8 cellular contexts compared by ENCODE assay signal in the genomic region with DNA sequence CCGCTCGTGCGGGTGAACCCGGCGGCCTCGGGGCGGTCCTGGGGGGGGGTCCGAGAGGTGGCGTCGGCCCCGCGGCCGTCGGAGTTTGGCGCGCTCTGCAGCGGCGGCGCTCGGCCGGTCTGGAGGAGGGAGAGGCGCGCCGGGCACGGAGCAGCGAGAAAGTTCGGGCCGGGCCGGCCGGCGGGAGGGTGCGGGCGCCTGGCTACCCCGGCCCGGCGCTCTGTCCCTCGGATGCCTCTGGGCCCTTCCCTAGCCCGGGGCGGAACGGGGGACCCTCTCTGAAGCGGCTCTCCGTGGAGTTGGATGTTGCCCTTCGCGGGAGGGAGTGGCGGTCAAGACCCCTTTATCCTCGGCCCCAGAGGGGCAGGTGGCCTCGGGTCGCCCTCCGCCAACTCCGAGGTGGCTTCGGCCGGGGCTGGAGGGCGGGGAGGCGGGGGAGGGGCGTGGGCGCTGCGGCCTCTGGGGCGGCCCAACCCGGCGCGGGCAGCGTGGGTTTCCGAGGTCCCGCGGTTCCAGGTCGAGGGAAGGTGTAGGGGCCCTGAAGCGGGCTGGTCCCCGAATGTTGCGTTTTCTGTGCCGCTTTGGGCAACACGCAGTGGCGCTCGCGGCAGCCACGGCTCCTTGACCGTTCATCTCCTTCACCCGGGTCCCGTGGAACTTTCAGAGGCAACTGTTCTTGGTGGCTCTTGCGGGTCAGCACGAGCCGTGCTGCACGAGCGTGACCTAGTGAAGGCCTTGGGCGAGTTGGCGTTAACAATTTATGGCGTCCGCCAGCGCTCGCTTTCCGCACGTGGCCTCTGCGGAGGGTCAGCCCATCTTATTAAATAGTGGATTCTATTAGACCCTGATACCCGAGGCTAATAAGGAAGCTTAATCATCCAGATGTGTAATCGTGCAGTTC.
DNase-seq lines count a peak whose midpoint lies in the region; ATAC-seq and TF ChIP-seq lines count a peak whose summit lies in the region.

No MANE protein-coding gene starts in this region.

- no peak overlapping the region for H3K27ac Mint-ChIP-seq in nephron progenitor cell

- in situ Hi-C loops in ACHN (cut with HindIII; ENCODE audit: low pct_ligation_motif_present, low pct_unique_long_range_greater_than_20kb, low sequenced_read_pairs): no loop called here

- TF ChIP-seq CTCF in foreskin fibroblast (IDR thresholded peaks at IDR 0.05; ENCODE audit: low read depth, low read length) (no peak), nephron progenitor cell (IDR thresholded peaks at IDR 0.05) (no peak)

- peak; percentile 26 for ATAC-seq in GM19023 (IDR thresholded peaks at IDR 0.05; ENCODE audit: unreplicated experiment)
- ATAC-seq in HG03175 (IDR thresholded peaks at IDR 0.05; ENCODE audit: unreplicated experiment): peak; percentile 30

- peaks cover 32% of the 10 kb centered on the region for H3K27me3 Mint-ChIP-seq in nephron progenitor cell (ENCODE audit: low read depth, poor library complexity)

- peaks cover 33% of the 10 kb centered on the region for H3K4me1 Mint-ChIP-seq in nephron progenitor cell

- H3K4me3 ChIP-seq in foreskin fibroblast (ENCODE audit: low read depth in 1 of 2, low read length in 2 of 2): peak overlapping the region in 1 of 2 donors; percentile 26

- peaks cover 4% of the 10 kb centered on the region for H3K9me3 Mint-ChIP-seq in nephron progenitor cell

- DNase-seq in ACHN: peak; percentile 28
- peak; percentile 15 for DNase-seq in activated CD8-positive, alpha-beta memory T cell treated with anti-CD3 and anti-CD28 coated beads, Interleukin-2, amount 50 U/mL, for 4 hours
- peak; percentile 1 to 25 for DNase-seq in foreskin fibroblast
- DNase-seq in nephron progenitor cell: peak; percentile 55
- no peak for DNase-seq in SHP77 treated with DMSO at 0.1 percent for 48 hours (lab: John Stamatoyannopoulos, UW)
- no peak for DNase-seq in EL

- peak overlapping the region; percentile 84 for H3K4me3 Mint-ChIP-seq in nephron progenitor cell

- H3K36me3 Mint-ChIP-seq in nephron progenitor cell (ENCODE audit: low read depth): peaks cover 22% of the 10 kb centered on the region

Comparison
In these comparisons a context has a peak if more than half of its experiments do, and no peak if none do; other contexts are left out.
1. DNase-seq: peak in ACHN (single experiment), activated CD8-positive, alpha-beta memory T cell treated with anti-CD3 and anti-CD28 coated beads, Interleukin-2, amount 50 U/mL, for 4 hours (single experiment), foreskin fibroblast (2 of 2) and nephron progenitor cell (single experiment); none in SHP77 treated with DMSO at 0.1 percent for 48 hours (single experiment) and EL (single experiment).